Comparison of ENCODE assay signal across 13 cellular contexts in the genomic region with DNA sequence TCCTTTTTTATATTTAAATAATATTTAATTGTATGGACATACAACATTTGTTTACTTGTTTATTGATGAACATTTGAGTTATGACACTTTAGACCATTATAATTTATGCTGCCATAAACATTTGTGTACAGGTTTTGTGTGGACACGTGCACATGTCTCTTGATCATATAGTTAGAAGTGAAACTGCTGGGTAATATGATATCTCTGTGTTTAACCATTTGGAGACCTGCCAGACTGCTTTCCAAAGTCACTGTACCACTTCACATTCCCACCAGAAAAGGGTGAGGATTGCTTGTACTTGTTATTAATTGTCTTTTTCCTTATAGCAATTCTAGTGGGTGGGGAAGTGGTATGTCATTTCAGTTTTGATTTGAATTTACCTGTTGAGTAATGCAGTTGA.
DNase-seq lines count a peak whose midpoint lies in the region; ATAC-seq and TF ChIP-seq lines count a peak whose summit lies in the region.
"Had no signal": no experiment of that assay in that cellular context is flagged by ENCODE, and none has a peak within 500 bp of the region (broad histone marks: within the 10 kb centered on the region; RNA-seq: fewer than 3 reads in every experiment).

No MANE protein-coding gene starts in this region.

- no peaks in the 10 kb centered on the region for H3K79me2 ChIP-seq in PC-3 (ENCODE audit: low read length)

- POLR2A ChIA-PET in PC-3 (lab: Charles Lee; ENCODE audit: unreplicated experiment): no interaction called here

- H3K9me2 ChIP-seq in PC-3 (replicated peaks; ENCODE audit: low read length): no peaks in the 10 kb centered on the region

- H3K27ac ChIP-seq in PC-3 (ENCODE audit: low read length): 0 out of 2 replicates have a peak overlapping the region, but pooled peaks have one; percentile 16
- no peak overlapping the region for H3K27ac ChIP-seq in Peyer's patch
- H3K27ac ChIP-seq: HL-60 had no signal

- TF ChIP-seq EP300 in Ishikawa (IDR thresholded peaks at IDR 0.05; ENCODE audit: borderline replicate concordance): no peak

- BruUV-seq in PC-3 (replicated peaks; lab: Mats Ljungman, UMichigan): no TSS peak

- no peak for TF ChIP-seq POLR2A in Peyer's patch (IDR thresholded peaks at IDR 0.05)

- peaks cover 9% of the 10 kb centered on the region for H3K4me1 ChIP-seq in PC-3 (ENCODE audit: insufficient read depth, low read length)
- H3K4me1 ChIP-seq in Peyer's patch: no peaks in the 10 kb centered on the region

- H3K9me3 ChIP-seq in PC-3 (ENCODE audit: low read length) (0 out of 2 replicates have a peak, but pooled peaks cover 9% of the 10 kb centered on the region), Peyer's patch (no peaks in the 10 kb centered on the region)

- H3K27me3 ChIP-seq in PC-3 (ENCODE audit: low read length) (no peaks in the 10 kb centered on the region), Peyer's patch (no peaks in the 10 kb centered on the region)

- H2AFZ ChIP-seq in PC-3 (ENCODE audit: low read length): no peak overlapping the region
- H2AFZ ChIP-seq: GM23338 had no signal

- CTCF ChIA-PET in PC-3 (lab: Charles Lee): no interaction called here

- intact Hi-C loops in PC-3 (cut with micrococcal nuclease): no loop called here

- TF ChIP-seq RAD21 in Ishikawa (IDR thresholded peaks at IDR 0.05; ENCODE audit: low read depth): no peak

- H3K9ac ChIP-seq in PC-3 (ENCODE audit: low read length): no peak overlapping the region

- TF ChIP-seq CTCF in PC-3 (conservative IDR thresholded peaks at IDR 0.05; ENCODE audit: low read depth, low read length) (no peak), Peyer's patch (IDR thresholded peaks at IDR 0.05) (no peak)

- no peaks in the 10 kb centered on the region for H4K20me1 ChIP-seq in PC-3 (ENCODE audit: low read length)

- H3K4me3 ChIP-seq in PC-3 (ENCODE audit: low read length) (no peak overlapping the region), Peyer's patch (no peak overlapping the region)
- H3K4me3 ChIP-seq: GM23338 had no signal

- H3K4me2 ChIP-seq in PC-3 (ENCODE audit: low read length): peak overlapping the region; percentile 17; the same call in 1 of the 2 replicates
- H3K4me2 ChIP-seq: GM23338 had no signal

- no peaks in the 10 kb centered on the region for H3F3A ChIP-seq in PC-3 (ENCODE audit: low read length, unreplicated experiment)

- DNase-seq in NCI-H2107 (lab: John Stamatoyannopoulos, UW) (peak; percentile 47), PC-3 (peak; percentile 23), iris pigment epithelial cell (ENCODE audit: low read depth) (peak; percentile 70), Peyer's patch (no peak), medulla oblongata (ENCODE audit: extremely low spot score) (no peak)
- DNase-seq: erythroblast, hippocampal formation, substantia nigra had no signal

- ATAC-seq in PC-3: no peak
- ATAC-seq in HG03196 (IDR thresholded peaks at IDR 0.05; ENCODE audit: unreplicated experiment): no peak
- ATAC-seq in HG02759 (IDR thresholded peaks at IDR 0.05; ENCODE audit: unreplicated experiment): no peak
- ATAC-seq: GM23338 had no signal

- H3K36me3 ChIP-seq in PC-3 (ENCODE audit: low read depth, low read length) (no peaks in the 10 kb centered on the region; the same call in 1 of the 2 replicates), Peyer's patch (no peaks in the 10 kb centered on the region)

TF ChIP-seq in Ishikawa, 13 proteins besides CTCF, POLR2A, EP300 and RAD21:
- TF ChIP-seq CEBPB (IDR thresholded peaks at IDR 0.05) (no peak), TAF1 (IDR thresholded peaks at IDR 0.05; ENCODE audit: low read depth) (no peak), EGR1 (IDR thresholded peaks at IDR 0.05) (no peak), NFIC (IDR thresholded peaks at IDR 0.05) (peak; percentile 62), YY1 (IDR thresholded peaks at IDR 0.05; ENCODE audit: low read depth) (no peak), ZBTB7A (IDR thresholded peaks at IDR 0.05; ENCODE audit: low read depth) (no peak), TEAD4 (IDR thresholded peaks at IDR 0.05) (0 out of 2 replicates have a peak, but pooled peaks have one; percentile 13), FOXM1 (IDR thresholded peaks at IDR 0.05; ENCODE audit: borderline replicate concordance, low read depth) (0 out of 2 replicates have a peak, but pooled peaks have one; percentile 17), REST (IDR thresholded peaks at IDR 0.05; ENCODE audit: low read depth) (no peak), USF1 (IDR thresholded peaks at IDR 0.05) (0 out of 2 replicates have a peak, but pooled peaks have one; percentile 18), MAX (IDR thresholded peaks at IDR 0.05) (peak; percentile 35; the same call in 1 of the 2 replicates), TCF12 (IDR thresholded peaks at IDR 0.05; ENCODE audit: low read depth) (no peak), CREB1 (IDR thresholded peaks at IDR 0.05; ENCODE audit: low read depth) (no peak)
TF ChIP-seq in Ishikawa: peak in this region for 5.

Comparison
In these comparisons a context has a peak if more than half of its experiments do, and no peak if none do; other contexts are left out.
1. DNase-seq: peak in NCI-H2107 (single experiment), PC-3 (single experiment) and iris pigment epithelial cell (single experiment); none in Peyer's patch (0 of 3) and medulla oblongata (single experiment).